ENCODE assay signal across 1 cellular context in the genomic region with DNA sequence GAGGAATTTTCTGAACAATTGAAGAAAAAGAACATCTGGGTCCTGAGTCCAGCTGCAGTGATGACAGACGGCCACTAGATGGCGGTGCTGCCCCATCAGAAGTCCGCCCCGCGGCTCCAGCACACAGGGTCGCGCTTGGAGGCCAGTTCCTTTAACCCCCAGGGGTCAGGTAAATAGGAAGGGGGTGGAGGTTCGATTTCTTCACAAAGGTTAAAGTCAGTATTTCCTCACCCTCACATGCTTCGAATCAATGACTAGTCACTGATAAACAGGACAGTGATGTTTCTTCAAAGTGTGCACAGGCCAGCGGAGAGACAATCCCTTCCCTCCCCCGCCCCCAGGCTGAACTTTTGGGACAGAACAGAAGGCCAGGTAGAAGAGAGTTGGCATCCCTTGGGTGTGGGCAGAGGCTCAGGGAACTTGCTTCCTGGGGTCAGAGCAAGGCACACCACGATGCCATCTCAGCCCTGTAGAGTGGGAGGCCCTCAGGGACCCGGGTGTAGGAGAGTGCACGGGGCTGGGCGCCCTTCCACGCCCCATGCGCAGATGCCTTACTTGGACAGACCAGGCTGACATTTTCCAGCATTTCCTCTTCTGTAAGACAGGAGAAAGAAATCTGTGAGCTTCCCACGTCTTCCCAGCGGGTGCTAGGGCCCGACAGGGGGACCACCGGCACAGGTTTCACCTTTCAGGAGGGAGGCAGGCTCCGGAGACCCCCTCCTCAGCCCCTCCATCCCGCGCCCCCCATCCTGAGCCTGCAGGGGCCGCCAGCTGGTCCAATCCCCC.
TF ChIP-seq lines count a peak whose summit lies in the region.

No MANE protein-coding gene starts in this region.

TF ChIP-seq in HepG2, 621 proteins besides CTCF, POLR2A, EP300 and RAD21 (continued from another document and continues in another):
- TF ChIP-seq REXO4 (CRISPR knock-in tag; IDR thresholded peaks at IDR 0.05; ENCODE audit: borderline replicate concordance): no peak
- TF ChIP-seq ZFP37 (CRISPR knock-in tag; IDR thresholded peaks at IDR 0.05; ENCODE audit: borderline replicate concordance): no peak
- peak; percentile 90 for TF ChIP-seq MTA1 (CRISPR knock-in tag; IDR thresholded peaks at IDR 0.05; ENCODE audit: borderline replicate concordance)
- no peak for TF ChIP-seq ZNF562 (CRISPR knock-in tag; IDR thresholded peaks at IDR 0.05; ENCODE audit: borderline replicate concordance)
- TF ChIP-seq MXI1 (IDR thresholded peaks at IDR 0.05; ENCODE audit: borderline replicate concordance, low read depth, low read length): peak; percentile 90; the same call in 2 of the 3 replicates
- peak; percentile 80; the same call in 1 of the 2 replicates for TF ChIP-seq ZNF556 (CRISPR knock-in tag; IDR thresholded peaks at IDR 0.05; ENCODE audit: borderline replicate concordance)
- TF ChIP-seq ZNF484 (CRISPR knock-in tag; IDR thresholded peaks at IDR 0.05; ENCODE audit: borderline replicate concordance, low read depth): peak; percentile 87; the same call in 1 of the 2 replicates
- peak; percentile 97 for TF ChIP-seq DPF2 (CRISPR knock-in tag; IDR thresholded peaks at IDR 0.05; ENCODE audit: borderline replicate concordance, low read depth)
- TF ChIP-seq ZNF543 (CRISPR knock-in tag; IDR thresholded peaks at IDR 0.05): 0 out of 2 replicates have a peak, but pooled peaks have one; percentile 59
- peak; percentile 82 for TF ChIP-seq KMT2B (CRISPR knock-in tag; IDR thresholded peaks at IDR 0.05)
- TF ChIP-seq SRSF9 (IDR thresholded peaks at IDR 0.05; ENCODE audit: borderline replicate concordance, insufficient read depth, low read depth, low read length, poor library complexity, severe bottlenecking): no peak
- TF ChIP-seq, protein P1, sequence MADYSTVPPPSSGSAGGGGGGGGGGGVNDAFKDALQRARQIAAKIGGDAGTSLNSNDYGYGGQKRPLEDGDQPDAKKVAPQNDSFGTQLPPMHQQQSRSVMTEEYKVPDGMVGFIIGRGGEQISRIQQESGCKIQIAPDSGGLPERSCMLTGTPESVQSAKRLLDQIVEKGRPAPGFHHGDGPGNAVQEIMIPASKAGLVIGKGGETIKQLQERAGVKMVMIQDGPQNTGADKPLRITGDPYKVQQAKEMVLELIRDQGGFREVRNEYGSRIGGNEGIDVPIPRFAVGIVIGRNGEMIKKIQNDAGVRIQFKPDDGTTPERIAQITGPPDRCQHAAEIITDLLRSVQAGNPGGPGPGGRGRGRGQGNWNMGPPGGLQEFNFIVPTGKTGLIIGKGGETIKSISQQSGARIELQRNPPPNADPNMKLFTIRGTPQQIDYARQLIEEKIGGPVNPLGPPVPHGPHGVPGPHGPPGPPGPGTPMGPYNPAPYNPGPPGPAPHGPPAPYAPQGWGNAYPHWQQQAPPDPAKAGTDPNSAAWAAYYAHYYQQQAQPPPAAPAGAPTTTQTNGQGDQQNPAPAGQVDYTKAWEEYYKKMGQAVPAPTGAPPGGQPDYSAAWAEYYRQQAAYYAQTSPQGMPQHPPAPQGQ (CRISPR knock-in tag; IDR thresholded peaks at IDR 0.05; ENCODE audit: borderline replicate concordance): peak; percentile 99; the same call in 1 of the 2 replicates
- TF ChIP-seq ARNT (IDR thresholded peaks at IDR 0.05): no peak
- peak; percentile 89 for TF ChIP-seq ZSCAN31 (CRISPR knock-in tag; IDR thresholded peaks at IDR 0.05; ENCODE audit: low read depth)
- TF ChIP-seq TSC22D2 (CRISPR knock-in tag; IDR thresholded peaks at IDR 0.05; ENCODE audit: borderline replicate concordance): peak; percentile 89
- TF ChIP-seq, protein P2, sequence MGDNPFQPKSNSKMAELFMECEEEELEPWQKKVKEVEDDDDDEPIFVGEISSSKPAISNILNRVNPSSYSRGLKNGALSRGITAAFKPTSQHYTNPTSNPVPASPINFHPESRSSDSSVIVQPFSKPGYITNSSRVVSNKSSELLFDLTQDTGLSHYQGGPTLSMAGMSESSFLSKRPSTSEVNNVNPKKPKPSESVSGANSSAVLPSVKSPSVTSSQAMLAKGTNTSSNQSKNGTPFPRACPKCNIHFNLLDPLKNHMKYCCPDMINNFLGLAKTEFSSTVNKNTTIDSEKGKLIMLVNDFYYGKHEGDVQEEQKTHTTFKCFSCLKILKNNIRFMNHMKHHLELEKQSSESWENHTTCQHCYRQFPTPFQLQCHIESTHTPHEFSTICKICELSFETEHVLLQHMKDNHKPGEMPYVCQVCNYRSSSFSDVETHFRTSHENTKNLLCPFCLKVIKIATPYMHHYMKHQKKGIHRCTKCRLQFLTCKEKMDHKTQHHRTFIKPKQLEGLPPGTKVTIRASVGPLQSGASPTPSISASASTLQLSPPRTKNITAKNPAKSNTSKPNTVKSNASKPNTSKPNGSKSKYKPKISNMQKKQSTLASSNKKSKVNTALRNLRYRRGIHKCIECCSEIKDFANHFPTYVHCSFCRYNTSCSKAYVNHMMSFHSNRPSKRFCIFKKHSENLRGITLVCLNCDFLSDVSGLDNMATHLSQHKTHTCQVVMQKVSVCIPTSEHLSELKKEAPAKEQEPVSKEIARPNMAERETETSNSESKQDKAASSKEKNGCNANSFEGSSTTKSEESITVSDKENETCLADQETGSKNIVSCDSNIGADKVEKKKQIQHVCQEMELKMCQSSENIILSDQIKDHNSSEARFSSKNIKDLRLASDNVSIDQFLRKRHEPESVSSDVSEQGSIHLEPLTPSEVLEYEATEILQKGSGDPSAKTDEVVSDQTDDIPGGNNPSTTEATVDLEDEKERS (CRISPR knock-in tag; IDR thresholded peaks at IDR 0.05): no peak; the same call in none of the 2 replicates
- TF ChIP-seq, protein P3, sequence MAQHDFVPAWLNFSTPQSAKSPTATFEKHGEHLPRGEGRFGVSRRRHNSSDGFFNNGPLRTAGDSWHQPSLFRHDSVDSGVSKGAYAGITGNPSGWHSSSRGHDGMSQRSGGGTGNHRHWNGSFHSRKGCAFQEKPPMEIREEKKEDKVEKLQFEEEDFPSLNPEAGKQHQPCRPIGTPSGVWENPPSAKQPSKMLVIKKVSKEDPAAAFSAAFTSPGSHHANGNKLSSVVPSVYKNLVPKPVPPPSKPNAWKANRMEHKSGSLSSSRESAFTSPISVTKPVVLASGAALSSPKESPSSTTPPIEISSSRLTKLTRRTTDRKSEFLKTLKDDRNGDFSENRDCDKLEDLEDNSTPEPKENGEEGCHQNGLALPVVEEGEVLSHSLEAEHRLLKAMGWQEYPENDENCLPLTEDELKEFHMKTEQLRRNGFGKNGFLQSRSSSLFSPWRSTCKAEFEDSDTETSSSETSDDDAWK (CRISPR knock-in tag; IDR thresholded peaks at IDR 0.05): no peak
- TF ChIP-seq, protein P4, sequence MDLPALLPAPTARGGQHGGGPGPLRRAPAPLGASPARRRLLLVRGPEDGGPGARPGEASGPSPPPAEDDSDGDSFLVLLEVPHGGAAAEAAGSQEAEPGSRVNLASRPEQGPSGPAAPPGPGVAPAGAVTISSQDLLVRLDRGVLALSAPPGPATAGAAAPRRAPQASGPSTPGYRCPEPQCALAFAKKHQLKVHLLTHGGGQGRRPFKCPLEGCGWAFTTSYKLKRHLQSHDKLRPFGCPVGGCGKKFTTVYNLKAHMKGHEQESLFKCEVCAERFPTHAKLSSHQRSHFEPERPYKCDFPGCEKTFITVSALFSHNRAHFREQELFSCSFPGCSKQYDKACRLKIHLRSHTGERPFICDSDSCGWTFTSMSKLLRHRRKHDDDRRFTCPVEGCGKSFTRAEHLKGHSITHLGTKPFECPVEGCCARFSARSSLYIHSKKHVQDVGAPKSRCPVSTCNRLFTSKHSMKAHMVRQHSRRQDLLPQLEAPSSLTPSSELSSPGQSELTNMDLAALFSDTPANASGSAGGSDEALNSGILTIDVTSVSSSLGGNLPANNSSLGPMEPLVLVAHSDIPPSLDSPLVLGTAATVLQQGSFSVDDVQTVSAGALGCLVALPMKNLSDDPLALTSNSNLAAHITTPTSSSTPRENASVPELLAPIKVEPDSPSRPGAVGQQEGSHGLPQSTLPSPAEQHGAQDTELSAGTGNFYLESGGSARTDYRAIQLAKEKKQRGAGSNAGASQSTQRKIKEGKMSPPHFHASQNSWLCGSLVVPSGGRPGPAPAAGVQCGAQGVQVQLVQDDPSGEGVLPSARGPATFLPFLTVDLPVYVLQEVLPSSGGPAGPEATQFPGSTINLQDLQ (CRISPR knock-in tag; IDR thresholded peaks at IDR 0.05): peak; percentile 96
- TF ChIP-seq ZNF225 (CRISPR knock-in tag; IDR thresholded peaks at IDR 0.05): peak; percentile 93
- TF ChIP-seq, protein P5, sequence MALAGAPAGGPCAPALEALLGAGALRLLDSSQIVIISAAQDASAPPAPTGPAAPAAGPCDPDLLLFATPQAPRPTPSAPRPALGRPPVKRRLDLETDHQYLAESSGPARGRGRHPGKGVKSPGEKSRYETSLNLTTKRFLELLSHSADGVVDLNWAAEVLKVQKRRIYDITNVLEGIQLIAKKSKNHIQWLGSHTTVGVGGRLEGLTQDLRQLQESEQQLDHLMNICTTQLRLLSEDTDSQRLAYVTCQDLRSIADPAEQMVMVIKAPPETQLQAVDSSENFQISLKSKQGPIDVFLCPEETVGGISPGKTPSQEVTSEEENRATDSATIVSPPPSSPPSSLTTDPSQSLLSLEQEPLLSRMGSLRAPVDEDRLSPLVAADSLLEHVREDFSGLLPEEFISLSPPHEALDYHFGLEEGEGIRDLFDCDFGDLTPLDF (CRISPR knock-in tag; IDR thresholded peaks at IDR 0.05): no peak
- no peak for TF ChIP-seq RFX1 (IDR thresholded peaks at IDR 0.05)
- peak; percentile 66 for TF ChIP-seq KMT2A (CRISPR knock-in tag; IDR thresholded peaks at IDR 0.05)
- TF ChIP-seq PPARG (CRISPR knock-in tag; conservative IDR thresholded peaks at IDR 0.05): peak; percentile 96
- TF ChIP-seq ZNF136 (CRISPR knock-in tag; IDR thresholded peaks at IDR 0.05; ENCODE audit: low read depth): peak; percentile 77
- peak; percentile 43; the same call in 1 of the 2 replicates for TF ChIP-seq FOXC1 (CRISPR knock-in tag; IDR thresholded peaks at IDR 0.05; ENCODE audit: borderline replicate concordance)
- peak; percentile 96 for TF ChIP-seq HMG20B (CRISPR knock-in tag; conservative IDR thresholded peaks at IDR 0.05)
- TF ChIP-seq, protein P6, sequence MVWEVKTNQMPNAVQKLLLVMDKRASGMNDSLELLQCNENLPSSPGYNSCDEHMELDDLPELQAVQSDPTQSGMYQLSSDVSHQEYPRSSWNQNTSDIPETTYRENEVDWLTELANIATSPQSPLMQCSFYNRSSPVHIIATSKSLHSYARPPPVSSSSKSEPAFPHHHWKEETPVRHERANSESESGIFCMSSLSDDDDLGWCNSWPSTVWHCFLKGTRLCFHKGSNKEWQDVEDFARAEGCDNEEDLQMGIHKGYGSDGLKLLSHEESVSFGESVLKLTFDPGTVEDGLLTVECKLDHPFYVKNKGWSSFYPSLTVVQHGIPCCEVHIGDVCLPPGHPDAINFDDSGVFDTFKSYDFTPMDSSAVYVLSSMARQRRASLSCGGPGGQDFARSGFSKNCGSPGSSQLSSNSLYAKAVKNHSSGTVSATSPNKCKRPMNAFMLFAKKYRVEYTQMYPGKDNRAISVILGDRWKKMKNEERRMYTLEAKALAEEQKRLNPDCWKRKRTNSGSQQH (CRISPR knock-in tag; IDR thresholded peaks at IDR 0.05; ENCODE audit: low read depth): peak; percentile 94
- peak; percentile 68 for TF ChIP-seq ZBTB38 (CRISPR knock-in tag; IDR thresholded peaks at IDR 0.05)
- TF ChIP-seq ZKSCAN8 (CRISPR knock-in tag; IDR thresholded peaks at IDR 0.05; ENCODE audit: borderline replicate concordance): peak; percentile 96; the same call in 1 of the 2 replicates
- peak; percentile 98 for TF ChIP-seq RCOR2 (CRISPR knock-in tag; IDR thresholded peaks at IDR 0.05)
- peak; percentile 89; the same call in 1 of the 2 replicates for TF ChIP-seq ZSCAN21 (CRISPR knock-in tag; IDR thresholded peaks at IDR 0.05; ENCODE audit: borderline replicate concordance)
- peak; percentile 96 for TF ChIP-seq ZNF430 (CRISPR knock-in tag; IDR thresholded peaks at IDR 0.05)
- no peak; the same call in 1 of the 2 replicates for TF ChIP-seq ZSCAN22 (CRISPR knock-in tag; IDR thresholded peaks at IDR 0.05)
- no peak for TF ChIP-seq CBX2 (IDR thresholded peaks at IDR 0.05; ENCODE audit: low read depth, low read length)
- 0 out of 2 replicates have a peak, but pooled peaks have one; percentile 28 for TF ChIP-seq CBX2 (CRISPR knock-in tag; IDR thresholded peaks at IDR 0.05; ENCODE audit: low read depth)
- TF ChIP-seq, protein P7, sequence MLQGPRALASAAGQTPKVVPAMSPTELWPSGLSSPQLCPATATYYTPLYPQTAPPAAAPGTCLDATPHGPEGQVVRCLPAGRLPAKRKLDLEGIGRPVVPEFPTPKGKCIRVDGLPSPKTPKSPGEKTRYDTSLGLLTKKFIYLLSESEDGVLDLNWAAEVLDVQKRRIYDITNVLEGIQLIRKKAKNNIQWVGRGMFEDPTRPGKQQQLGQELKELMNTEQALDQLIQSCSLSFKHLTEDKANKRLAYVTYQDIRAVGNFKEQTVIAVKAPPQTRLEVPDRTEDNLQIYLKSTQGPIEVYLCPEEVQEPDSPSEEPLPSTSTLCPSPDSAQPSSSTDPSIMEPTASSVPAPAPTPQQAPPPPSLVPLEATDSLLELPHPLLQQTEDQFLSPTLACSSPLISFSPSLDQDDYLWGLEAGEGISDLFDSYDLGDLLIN (CRISPR knock-in tag; IDR thresholded peaks at IDR 0.05; ENCODE audit: borderline replicate concordance): no peak
- TF ChIP-seq, protein P8, sequence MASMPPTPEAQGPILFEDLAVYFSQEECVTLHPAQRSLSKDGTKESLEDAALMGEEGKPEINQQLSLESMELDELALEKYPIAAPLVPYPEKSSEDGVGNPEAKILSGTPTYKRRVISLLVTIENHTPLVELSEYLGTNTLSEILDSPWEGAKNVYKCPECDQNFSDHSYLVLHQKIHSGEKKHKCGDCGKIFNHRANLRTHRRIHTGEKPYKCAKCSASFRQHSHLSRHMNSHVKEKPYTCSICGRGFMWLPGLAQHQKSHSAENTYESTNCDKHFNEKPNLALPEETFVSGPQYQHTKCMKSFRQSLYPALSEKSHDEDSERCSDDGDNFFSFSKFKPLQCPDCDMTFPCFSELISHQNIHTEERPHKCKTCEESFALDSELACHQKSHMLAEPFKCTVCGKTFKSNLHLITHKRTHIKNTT (CRISPR knock-in tag; IDR thresholded peaks at IDR 0.05): no peak
- no peak; the same call in 1 of the 2 replicates for TF ChIP-seq PRMT3 (CRISPR knock-in tag; IDR thresholded peaks at IDR 0.05; ENCODE audit: borderline replicate concordance, low read depth)
- no peak for TF ChIP-seq EZH2 (conservative IDR thresholded peaks at IDR 0.05; ENCODE audit: low read depth, low read length)
- TF ChIP-seq, protein P9, sequence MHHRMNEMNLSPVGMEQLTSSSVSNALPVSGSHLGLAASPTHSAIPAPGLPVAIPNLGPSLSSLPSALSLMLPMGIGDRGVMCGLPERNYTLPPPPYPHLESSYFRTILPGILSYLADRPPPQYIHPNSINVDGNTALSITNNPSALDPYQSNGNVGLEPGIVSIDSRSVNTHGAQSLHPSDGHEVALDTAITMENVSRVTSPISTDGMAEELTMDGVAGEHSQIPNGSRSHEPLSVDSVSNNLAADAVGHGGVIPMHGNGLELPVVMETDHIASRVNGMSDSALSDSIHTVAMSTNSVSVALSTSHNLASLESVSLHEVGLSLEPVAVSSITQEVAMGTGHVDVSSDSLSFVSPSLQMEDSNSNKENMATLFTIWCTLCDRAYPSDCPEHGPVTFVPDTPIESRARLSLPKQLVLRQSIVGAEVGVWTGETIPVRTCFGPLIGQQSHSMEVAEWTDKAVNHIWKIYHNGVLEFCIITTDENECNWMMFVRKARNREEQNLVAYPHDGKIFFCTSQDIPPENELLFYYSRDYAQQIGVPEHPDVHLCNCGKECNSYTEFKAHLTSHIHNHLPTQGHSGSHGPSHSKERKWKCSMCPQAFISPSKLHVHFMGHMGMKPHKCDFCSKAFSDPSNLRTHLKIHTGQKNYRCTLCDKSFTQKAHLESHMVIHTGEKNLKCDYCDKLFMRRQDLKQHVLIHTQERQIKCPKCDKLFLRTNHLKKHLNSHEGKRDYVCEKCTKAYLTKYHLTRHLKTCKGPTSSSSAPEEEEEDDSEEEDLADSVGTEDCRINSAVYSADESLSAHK (CRISPR knock-in tag; IDR thresholded peaks at IDR 0.05; ENCODE audit: borderline replicate concordance): peak; percentile 66; the same call in 1 of the 2 replicates
- TF ChIP-seq ZBTB7B (CRISPR knock-in tag; IDR thresholded peaks at IDR 0.05): peak; percentile 98
- no peak for TF ChIP-seq ATM (IDR thresholded peaks at IDR 0.05; ENCODE audit: borderline replicate concordance)
- TF ChIP-seq SATB2 (CRISPR knock-in tag; IDR thresholded peaks at IDR 0.05): no peak
